In the genomic region with DNA sequence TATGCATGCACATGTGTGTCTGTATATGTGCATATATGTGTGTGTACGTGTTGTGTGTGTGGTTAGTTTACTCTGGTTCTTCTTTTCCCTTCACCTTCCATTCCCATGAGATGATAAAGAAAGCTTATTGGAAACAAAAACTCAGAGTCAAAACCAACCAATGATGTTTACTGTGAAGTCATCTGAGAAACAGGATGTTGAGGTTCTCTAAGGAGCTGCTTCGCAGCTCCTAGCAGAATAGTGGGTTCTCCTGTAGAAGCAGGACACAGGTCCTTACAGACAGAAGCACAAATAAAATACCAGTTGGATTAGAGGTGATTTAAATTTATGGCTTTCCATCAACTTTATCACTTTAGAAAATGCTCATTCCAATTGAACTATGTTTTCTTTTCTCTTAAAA, we compare ENCODE assay signal across 29 cellular contexts.
"Had no signal": no experiment of that assay in that cellular context is flagged by ENCODE, and none has a peak within 500 bp of the region (broad histone marks: within the 10 kb centered on the region; RNA-seq: fewer than 3 reads in every experiment).

No MANE protein-coding gene starts in this region.

- DNase-seq: hypothalamus; immature natural killer cell; kidney; left colon; left lung; lower lobe of right lung; mammary epithelial cell; mesenchymal stem cell; naive B cell; nucleus accumbens; pancreas; posterior cingulate gyrus; retina; right cardiac atrium; sigmoid colon; stimulated activated CD4-positive, alpha-beta T cell treated with anti-CD3 and anti-CD28 coated beads, Interleukin-15, amount 100 ng/mL, for 24 hours; stimulated activated CD4-positive, alpha-beta T cell treated with anti-CD3 and anti-CD28 coated beads, Interleukin-2, amount 100 ng/mL, for 24 hours; stimulated activated CD4-positive, alpha-beta T cell treated with anti-CD3 and anti-CD28 coated beads, Interleukin-4, amount 100 ng/mL, for 1 hour; stimulated activated naive B cell treated with anti-CD40 and anti-IgM and Interleukin-4, amounts not matched to agents 10 μg/mL and 1 μg/mL and 100 μg/mL, for 72 hours; stimulated activated naive CD8-positive, alpha-beta T cell treated with anti-CD3 and anti-CD28 coated beads, Interleukin-15, Interleukin-2, amounts not matched to agents 100 U/mL and 50 U/mL, for 24 hours; stomach; testis; thyroid gland; transverse colon; upper lobe of left lung had no signal

- H3K36me3 ChIP-seq: left lung, lower lobe of right lung, pancreas, prostate gland, sigmoid colon, stomach, thyroid gland, transverse colon, upper lobe of left lung, vagina had no signal

- H3K4me1 ChIP-seq: left lung, lower lobe of right lung, pancreas, prostate gland, sigmoid colon, stomach, testis, thyroid gland, transverse colon, upper lobe of left lung, vagina had no signal

- H3K27me3 ChIP-seq: left lung, pancreas, sigmoid colon, stomach, testis, thyroid gland, transverse colon, upper lobe of left lung, vagina had no signal

- H3K27ac ChIP-seq: left lung, lower lobe of right lung, pancreas, prostate gland, sigmoid colon, stomach, testis, thyroid gland, transverse colon, upper lobe of left lung, vagina had no signal

- H3K4me3 ChIP-seq: left lung, lower lobe of right lung, pancreas, prostate gland, sigmoid colon, smooth muscle cell, stomach, testis, thyroid gland, transverse colon, upper lobe of left lung, vagina had no signal

- H3K9me3 ChIP-seq: left lung, lower lobe of right lung, pancreas, prostate gland, sigmoid colon, stomach, testis, thyroid gland, transverse colon, upper lobe of left lung, vagina had no signal

- FAIRE-seq: islet of Langerhans, kidney, pancreas had no signal

- H3K4me2 ChIP-seq: smooth muscle cell had no signal

- ATAC-seq: left colon; left lung; lower lobe of right lung; pancreas; right cardiac atrium; stimulated activated naive B cell treated with anti-CD40 and anti-IgM and Interleukin-4, amounts not matched to agents 10 μg/mL and 1 μg/mL and 100 μg/mL, for 72 hours; stimulated activated naive CD8-positive, alpha-beta T cell treated with anti-CD3 and anti-CD28 coated beads, Interleukin-15, Interleukin-2, amounts not matched to agents 100 U/mL and 50 U/mL, for 24 hours had no signal
